In genomic region chr3:124619887-124620599, GRCh38 we compare ENCODE assay signal across 1 cellular context.
A peak's percentile ranks its signal among the peaks of the same experiment; 100 is the strongest.
TF ChIP-seq lines count a peak whose summit lies in the region.

No MANE protein-coding gene starts in this region.

TF ChIP-seq in HepG2, 621 proteins besides CTCF, POLR2A, EP300 and RAD21 (continued from another document and continues in another):
- TF ChIP-seq ZNF784 (CRISPR knock-in tag; IDR thresholded peaks at IDR 0.05; ENCODE audit: borderline replicate concordance) (no peak), ZSCAN25 (CRISPR knock-in tag; IDR thresholded peaks at IDR 0.05) (no peak), YEATS4 (CRISPR knock-in tag; IDR thresholded peaks at IDR 0.05; ENCODE audit: borderline replicate concordance) (0 out of 2 replicates have a peak, but pooled peaks have one; percentile 39), ZNF292 (CRISPR knock-in tag; IDR thresholded peaks at IDR 0.05; ENCODE audit: borderline replicate concordance, low read depth) (no peak), ZHX2 (IDR thresholded peaks at IDR 0.05; ENCODE audit: low read depth) (no peak), ZHX2 (CRISPR knock-in tag; IDR thresholded peaks at IDR 0.05; ENCODE audit: borderline replicate concordance) (no peak), REXO4 (CRISPR knock-in tag; IDR thresholded peaks at IDR 0.05; ENCODE audit: borderline replicate concordance) (no peak), ARID2 (CRISPR knock-in tag; IDR thresholded peaks at IDR 0.05; ENCODE audit: borderline replicate concordance) (no peak), ZNF446 (CRISPR knock-in tag; IDR thresholded peaks at IDR 0.05) (no peak), ZNF614 (CRISPR knock-in tag; IDR thresholded peaks at IDR 0.05; ENCODE audit: borderline replicate concordance) (no peak), TBX2 (CRISPR knock-in tag; IDR thresholded peaks at IDR 0.05; ENCODE audit: borderline replicate concordance) (no peak), CREB1 (IDR thresholded peaks at IDR 0.05) (no peak), CREB1 (CRISPR knock-in tag; IDR thresholded peaks at IDR 0.05) (no peak), ZFP62 (CRISPR knock-in tag; IDR thresholded peaks at IDR 0.05) (no peak), ATM (IDR thresholded peaks at IDR 0.05; ENCODE audit: borderline replicate concordance) (no peak), ZNF460 (CRISPR knock-in tag; IDR thresholded peaks at IDR 0.05; ENCODE audit: borderline replicate concordance) (peak; percentile 30; the same call in 1 of the 2 replicates), SP1 (IDR thresholded peaks at IDR 0.05) (no peak), SP1 (CRISPR knock-in tag; IDR thresholded peaks at IDR 0.05) (no peak), ZFP41 (CRISPR knock-in tag; IDR thresholded peaks at IDR 0.05; ENCODE audit: borderline replicate concordance) (no peak), SP5 (CRISPR knock-in tag; IDR thresholded peaks at IDR 0.05; ENCODE audit: borderline replicate concordance, low read depth) (no peak), ZNF713 (CRISPR knock-in tag; IDR thresholded peaks at IDR 0.05) (no peak), ZNF274 (CRISPR knock-in tag; IDR thresholded peaks at IDR 0.05) (no peak), ZNF335 (CRISPR knock-in tag; IDR thresholded peaks at IDR 0.05) (no peak), TEF (CRISPR knock-in tag; IDR thresholded peaks at IDR 0.05) (no peak), DR1 (CRISPR knock-in tag; IDR thresholded peaks at IDR 0.05) (no peak), KAT8 (CRISPR knock-in tag; IDR thresholded peaks at IDR 0.05) (no peak), ZNF788 (CRISPR knock-in tag; IDR thresholded peaks at IDR 0.05; ENCODE audit: borderline replicate concordance) (no peak), MAX (IDR thresholded peaks at IDR 0.05) (no peak), ZFY (CRISPR knock-in tag; IDR thresholded peaks at IDR 0.05) (0 out of 2 replicates have a peak, but pooled peaks have one; percentile 5), ZFP91 (CRISPR knock-in tag; IDR thresholded peaks at IDR 0.05; ENCODE audit: borderline replicate concordance) (no peak), NR2F1 (CRISPR knock-in tag; IDR thresholded peaks at IDR 0.05) (peak in 1 of 2 experiments; percentile 31; a peak in 1 of 4 replicates), TFDP1 (CRISPR knock-in tag; IDR thresholded peaks at IDR 0.05; ENCODE audit: borderline replicate concordance) (no peak), ZNF382 (CRISPR knock-in tag; IDR thresholded peaks at IDR 0.05; ENCODE audit: borderline replicate concordance) (no peak), RNF219 (CRISPR knock-in tag; IDR thresholded peaks at IDR 0.05) (no peak)
- TF ChIP-seq, protein P1, sequence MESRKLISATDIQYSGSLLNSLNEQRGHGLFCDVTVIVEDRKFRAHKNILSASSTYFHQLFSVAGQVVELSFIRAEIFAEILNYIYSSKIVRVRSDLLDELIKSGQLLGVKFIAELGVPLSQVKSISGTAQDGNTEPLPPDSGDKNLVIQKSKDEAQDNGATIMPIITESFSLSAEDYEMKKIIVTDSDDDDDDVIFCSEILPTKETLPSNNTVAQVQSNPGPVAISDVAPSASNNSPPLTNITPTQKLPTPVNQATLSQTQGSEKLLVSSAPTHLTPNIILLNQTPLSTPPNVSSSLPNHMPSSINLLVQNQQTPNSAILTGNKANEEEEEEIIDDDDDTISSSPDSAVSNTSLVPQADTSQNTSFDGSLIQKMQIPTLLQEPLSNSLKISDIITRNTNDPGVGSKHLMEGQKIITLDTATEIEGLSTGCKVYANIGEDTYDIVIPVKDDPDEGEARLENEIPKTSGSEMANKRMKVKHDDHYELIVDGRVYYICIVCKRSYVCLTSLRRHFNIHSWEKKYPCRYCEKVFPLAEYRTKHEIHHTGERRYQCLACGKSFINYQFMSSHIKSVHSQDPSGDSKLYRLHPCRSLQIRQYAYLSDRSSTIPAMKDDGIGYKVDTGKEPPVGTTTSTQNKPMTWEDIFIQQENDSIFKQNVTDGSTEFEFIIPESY (CRISPR knock-in tag; IDR thresholded peaks at IDR 0.05), result no peak
- TF ChIP-seq, protein P2, sequence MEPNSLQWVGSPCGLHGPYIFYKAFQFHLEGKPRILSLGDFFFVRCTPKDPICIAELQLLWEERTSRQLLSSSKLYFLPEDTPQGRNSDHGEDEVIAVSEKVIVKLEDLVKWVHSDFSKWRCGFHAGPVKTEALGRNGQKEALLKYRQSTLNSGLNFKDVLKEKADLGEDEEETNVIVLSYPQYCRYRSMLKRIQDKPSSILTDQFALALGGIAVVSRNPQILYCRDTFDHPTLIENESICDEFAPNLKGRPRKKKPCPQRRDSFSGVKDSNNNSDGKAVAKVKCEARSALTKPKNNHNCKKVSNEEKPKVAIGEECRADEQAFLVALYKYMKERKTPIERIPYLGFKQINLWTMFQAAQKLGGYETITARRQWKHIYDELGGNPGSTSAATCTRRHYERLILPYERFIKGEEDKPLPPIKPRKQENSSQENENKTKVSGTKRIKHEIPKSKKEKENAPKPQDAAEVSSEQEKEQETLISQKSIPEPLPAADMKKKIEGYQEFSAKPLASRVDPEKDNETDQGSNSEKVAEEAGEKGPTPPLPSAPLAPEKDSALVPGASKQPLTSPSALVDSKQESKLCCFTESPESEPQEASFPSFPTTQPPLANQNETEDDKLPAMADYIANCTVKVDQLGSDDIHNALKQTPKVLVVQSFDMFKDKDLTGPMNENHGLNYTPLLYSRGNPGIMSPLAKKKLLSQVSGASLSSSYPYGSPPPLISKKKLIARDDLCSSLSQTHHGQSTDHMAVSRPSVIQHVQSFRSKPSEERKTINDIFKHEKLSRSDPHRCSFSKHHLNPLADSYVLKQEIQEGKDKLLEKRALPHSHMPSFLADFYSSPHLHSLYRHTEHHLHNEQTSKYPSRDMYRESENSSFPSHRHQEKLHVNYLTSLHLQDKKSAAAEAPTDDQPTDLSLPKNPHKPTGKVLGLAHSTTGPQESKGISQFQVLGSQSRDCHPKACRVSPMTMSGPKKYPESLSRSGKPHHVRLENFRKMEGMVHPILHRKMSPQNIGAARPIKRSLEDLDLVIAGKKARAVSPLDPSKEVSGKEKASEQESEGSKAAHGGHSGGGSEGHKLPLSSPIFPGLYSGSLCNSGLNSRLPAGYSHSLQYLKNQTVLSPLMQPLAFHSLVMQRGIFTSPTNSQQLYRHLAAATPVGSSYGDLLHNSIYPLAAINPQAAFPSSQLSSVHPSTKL (CRISPR knock-in tag; IDR thresholded peaks at IDR 0.05), result peak; percentile 42; the same call in 1 of the 2 replicates
- TF ChIP-seq, protein P3, sequence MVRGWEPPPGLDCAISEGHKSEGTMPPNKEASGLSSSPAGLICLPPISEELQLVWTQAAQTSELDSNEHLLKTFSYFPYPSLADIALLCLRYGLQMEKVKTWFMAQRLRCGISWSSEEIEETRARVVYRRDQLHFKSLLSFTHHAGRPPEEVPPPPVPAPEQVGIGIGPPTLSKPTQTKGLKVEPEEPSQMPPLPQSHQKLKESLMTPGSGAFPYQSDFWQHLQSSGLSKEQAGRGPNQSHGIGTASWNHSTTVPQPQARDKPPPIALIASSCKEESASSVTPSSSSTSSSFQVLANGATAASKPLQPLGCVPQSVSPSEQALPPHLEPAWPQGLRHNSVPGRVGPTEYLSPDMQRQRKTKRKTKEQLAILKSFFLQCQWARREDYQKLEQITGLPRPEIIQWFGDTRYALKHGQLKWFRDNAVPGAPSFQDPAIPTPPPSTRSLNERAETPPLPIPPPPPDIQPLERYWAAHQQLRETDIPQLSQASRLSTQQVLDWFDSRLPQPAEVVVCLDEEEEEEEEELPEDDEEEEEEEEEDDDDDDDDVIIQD (CRISPR knock-in tag; IDR thresholded peaks at IDR 0.05; ENCODE audit: low read depth), result no peak
